31 cellular contexts compared by ENCODE assay signal in genomic region chr16:22122239-22122638, GRCh38. TPM values are rescaled to one million over a fixed set of nuclear protein-coding genes. Genes with fewer than 3 reads are reported as not detected.
"Had no signal": no experiment of that assay in that cellular context is flagged by ENCODE, and none has a peak within 500 bp of the region (broad histone marks: within the 10 kb centered on the region; RNA-seq: fewer than 3 reads in every experiment).

No MANE protein-coding gene starts in this region.

- H3K27ac Mint-ChIP-seq: stimulated activated effector memory CD8-positive, alpha-beta T cell treated with anti-CD3 and anti-CD28 coated beads, Interleukin-12 subunit alpha, Interleukin-12 subunit beta, amount 100 ng/mL, for 72 hours; stimulated activated memory B cell treated with anti-CD40 and anti-IgM and Interleukin-4, amounts not matched to agents 10 μg/mL and 1 μg/mL and 100 μg/mL, for 72 hours; stimulated activated naive B cell treated with anti-CD40 and anti-IgM and Interleukin-4, amounts not matched to agents 10 μg/mL and 1 μg/mL and 100 μg/mL, for 72 hours; stimulated activated naive CD8-positive, alpha-beta T cell treated with anti-CD3 and anti-CD28 coated beads, Interleukin-15, amount 100 ng/mL, for 72 hours; stimulated activated naive CD8-positive, alpha-beta T cell treated with anti-CD3 and anti-CD28 coated beads, Interleukin-15, Interleukin-2, amounts not matched to agents 100 ng/mL and 50 ng/mL, for 24 hours; type B pancreatic cell had no signal

- H3K27me3 ChIP-seq: stomach, suprapubic skin, testis, thyroid gland, tibial artery, tibial nerve, transverse colon, upper lobe of left lung, upper lobe of right lung, uterus, vagina had no signal

- H3K4me1 Mint-ChIP-seq: stimulated activated effector memory CD8-positive, alpha-beta T cell treated with anti-CD3 and anti-CD28 coated beads, Interleukin-12 subunit alpha, Interleukin-12 subunit beta, amount 100 ng/mL, for 72 hours; stimulated activated naive CD8-positive, alpha-beta T cell treated with anti-CD3 and anti-CD28 coated beads, Interleukin-15, amount 100 ng/mL, for 72 hours had no signal

- H3K27me3 Mint-ChIP-seq: stimulated activated memory B cell treated with anti-CD40 and anti-IgM and Interleukin-4, amounts not matched to agents 10 μg/mL and 1 μg/mL and 100 μg/mL, for 72 hours; stimulated activated naive CD8-positive, alpha-beta T cell treated with anti-CD3 and anti-CD28 coated beads, Interleukin-15, Interleukin-2, amounts not matched to agents 100 ng/mL and 50 ng/mL, for 24 hours had no signal

- H3K36me3 ChIP-seq: stomach, suprapubic skin, thoracic aorta, thyroid gland, tibial artery, tibial nerve, transverse colon, upper lobe of left lung, upper lobe of right lung, uterus, vagina had no signal

- H3K4me3 ChIP-seq: stomach, suprapubic skin, testis, thoracic aorta, thyroid gland, tibial artery, tibial nerve, transverse colon, upper lobe of left lung, upper lobe of right lung, uterus, vagina had no signal

- H3K36me3 Mint-ChIP-seq: stimulated activated effector memory CD8-positive, alpha-beta T cell treated with anti-CD3 and anti-CD28 coated beads, Interleukin-12 subunit alpha, Interleukin-12 subunit beta, amount 100 ng/mL, for 72 hours; stimulated activated memory B cell treated with anti-CD40 and anti-IgM and Interleukin-4, amounts not matched to agents 10 μg/mL and 1 μg/mL and 100 μg/mL, for 72 hours; stimulated activated naive B cell treated with anti-CD40 and anti-IgM and Interleukin-4, amounts not matched to agents 10 μg/mL and 1 μg/mL and 100 μg/mL, for 72 hours; type B pancreatic cell had no signal

- H3K4me1 ChIP-seq: stomach, suprapubic skin, testis, thyroid gland, tibial artery, tibial nerve, transverse colon, upper lobe of left lung, upper lobe of right lung, uterus, vagina had no signal

- H3K9me3 Mint-ChIP-seq: stimulated activated effector memory CD8-positive, alpha-beta T cell treated with anti-CD3 and anti-CD28 coated beads, Interleukin-12 subunit alpha, Interleukin-12 subunit beta, amount 100 ng/mL, for 72 hours; stimulated activated naive CD8-positive, alpha-beta T cell treated with anti-CD3 and anti-CD28 coated beads, Interleukin-15, amount 100 ng/mL, for 72 hours; stimulated activated naive CD8-positive, alpha-beta T cell treated with anti-CD3 and anti-CD28 coated beads, Interleukin-15, Interleukin-2, amounts not matched to agents 100 ng/mL and 50 ng/mL, for 24 hours; type B pancreatic cell had no signal

- DNase-seq: stimulated activated CD4-positive, alpha-beta T cell treated with anti-CD3 and anti-CD28 coated beads, Interleukin-2, amount 100 ng/mL, for 48 hours; stimulated activated CD4-positive, alpha-beta T cell treated with anti-CD3 and anti-CD28 coated beads, Interleukin-4, amount 100 ng/mL, for 1 hour; stimulated activated CD4-positive, alpha-beta T cell treated with anti-CD3 and anti-CD28 coated beads, Interleukin-4, amount 100 ng/mL, for 24 hours; stimulated activated CD4-positive, alpha-beta T cell treated with anti-CD3 and anti-CD28 coated beads, Interleukin-4, amount 100 ng/mL, for 4 hours; stimulated activated CD8-positive, alpha-beta memory T cell treated with anti-CD3 and anti-CD28 coated beads, Interleukin-4, amount 100 ng/mL, for 48 hours; stimulated activated naive B cell treated with anti-CD40 and anti-IgM and Interleukin-4, amounts not matched to agents 10 μg/mL and 1 μg/mL and 100 μg/mL, for 72 hours; stimulated activated naive CD4-positive, alpha-beta T cell; stimulated activated naive CD4-positive, alpha-beta T cell treated with Interleukin-2 at 50 U/mL for 16 hours; stimulated activated naive CD8-positive, alpha-beta T cell treated with anti-CD3 and anti-CD28 coated beads, Interleukin-15, amount 100 ng/mL, for 72 hours; stimulated activated naive CD8-positive, alpha-beta T cell treated with anti-CD3 and anti-CD28 coated beads, Interleukin-15, Interleukin-2, amounts not matched to agents 100 U/mL and 50 U/mL, for 24 hours; stomach; substantia nigra; testis; thyroid gland; transverse colon; trophoblast cell; upper lobe of left lung; upper lobe of right lung; uterus had no signal

- FAIRE-seq: urothelium cell line had no signal

- ATAC-seq: stimulated activated effector memory CD8-positive, alpha-beta T cell treated with anti-CD3 and anti-CD28 coated beads, Interleukin-12 subunit alpha, Interleukin-12 subunit beta, amount 100 ng/mL, for 72 hours; stimulated activated memory B cell treated with anti-CD40 and anti-IgM and Interleukin-4, amounts not matched to agents 10 μg/mL and 1 μg/mL and 100 μg/mL, for 72 hours; stimulated activated naive CD8-positive, alpha-beta T cell treated with anti-CD3 and anti-CD28 coated beads, Interleukin-15, amount 100 ng/mL, for 72 hours; stimulated activated naive CD8-positive, alpha-beta T cell treated with anti-CD3 and anti-CD28 coated beads, Interleukin-15, Interleukin-2, amounts not matched to agents 100 U/mL and 50 U/mL, for 24 hours had no signal

- H3K4me3 Mint-ChIP-seq: stimulated activated effector memory CD8-positive, alpha-beta T cell treated with anti-CD3 and anti-CD28 coated beads, Interleukin-12 subunit alpha, Interleukin-12 subunit beta, amount 100 ng/mL, for 72 hours; stimulated activated memory B cell treated with anti-CD40 and anti-IgM and Interleukin-4, amounts not matched to agents 10 μg/mL and 1 μg/mL and 100 μg/mL, for 72 hours; stimulated activated naive B cell treated with anti-CD40 and anti-IgM and Interleukin-4, amounts not matched to agents 10 μg/mL and 1 μg/mL and 100 μg/mL, for 72 hours; stimulated activated naive CD8-positive, alpha-beta T cell treated with anti-CD3 and anti-CD28 coated beads, Interleukin-15, amount 100 ng/mL, for 72 hours; stimulated activated naive CD8-positive, alpha-beta T cell treated with anti-CD3 and anti-CD28 coated beads, Interleukin-15, Interleukin-2, amounts not matched to agents 100 ng/mL and 50 ng/mL, for 24 hours; type B pancreatic cell had no signal

- H3K27ac ChIP-seq: stomach, suprapubic skin, testis, thoracic aorta, thyroid gland, tibial artery, tibial nerve, transverse colon, upper lobe of left lung, upper lobe of right lung, uterus, vagina had no signal

- H3K9me3 ChIP-seq: stomach, suprapubic skin, testis, thoracic aorta, thyroid gland, tibial artery, tibial nerve, transverse colon, upper lobe of left lung, upper lobe of right lung, uterus, vagina had no signal

RNA-seq across cellular contexts. Expression of gene VWA3A, which starts 29.9 kb away (rescaled TPM):
- total RNA-seq: subcutaneous adipose tissue, vagina had no signal

RNA-seq across cellular contexts. Expression of gene SDR42E2, which starts 40.1 kb away (rescaled TPM):
- total RNA-seq: stomach, suprapubic skin, thoracic aorta, thyroid gland, tibial nerve, transverse colon, urinary bladder, uterus, vagina had no signal
- polyA plus RNA-seq: stomach, urinary bladder had no signal
